Comparison of ENCODE assay signal across 19 cellular contexts in the genomic region with DNA sequence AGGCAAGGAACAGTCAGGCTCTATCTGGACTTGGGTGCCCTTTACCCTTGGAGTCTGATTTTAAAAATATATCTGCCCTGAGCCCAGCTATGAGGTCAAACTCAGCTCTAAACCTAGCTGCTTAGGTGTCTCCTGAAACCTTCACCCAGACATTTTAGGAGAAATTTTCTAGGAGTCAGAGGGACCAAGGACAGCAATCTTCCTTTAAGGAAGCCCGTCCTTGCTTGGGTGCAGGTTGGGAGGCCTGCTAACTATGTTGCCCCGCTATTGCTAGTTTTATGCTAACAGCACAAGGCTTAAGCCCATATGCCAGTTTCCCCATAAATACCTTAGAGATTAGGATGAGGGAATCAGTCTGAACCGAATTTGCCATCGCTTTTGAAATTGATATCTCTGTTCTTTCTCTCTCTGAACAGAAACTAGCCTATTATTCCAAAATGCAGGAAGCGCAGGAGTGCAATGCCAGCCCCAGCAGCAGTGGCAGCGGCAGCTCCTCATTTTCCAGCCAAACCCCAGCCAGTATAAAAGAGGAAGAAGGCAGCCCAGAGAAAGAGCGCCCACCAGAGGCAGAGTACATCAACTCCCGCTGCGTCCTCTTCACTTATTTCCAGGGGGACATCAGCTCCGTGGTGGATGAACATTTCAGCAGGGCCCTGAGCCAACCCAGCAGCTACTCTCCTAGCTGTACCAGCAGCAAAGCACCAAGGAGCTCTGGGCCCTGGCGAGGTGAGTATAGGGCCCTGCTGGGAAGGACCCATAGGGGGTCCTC. TPM values are rescaled to one million over a fixed set of nuclear protein-coding genes. Genes with fewer than 3 reads are reported as not detected.
DNase-seq lines count a peak whose midpoint lies in the region; ATAC-seq and TF ChIP-seq lines count a peak whose summit lies in the region.
"Had no signal": no experiment of that assay in that cellular context is flagged by ENCODE, and none has a peak within 500 bp of the region (broad histone marks: within the 10 kb centered on the region; RNA-seq: fewer than 3 reads in every experiment).

No MANE protein-coding gene starts in this region.

- H3K36me3 ChIP-seq in PC-9 (ENCODE audit: low read depth), result no peaks in the 10 kb centered on the region
- H3K36me3 ChIP-seq: BLaER1, ovary, suprapubic skin had no signal

- H3F3A ChIP-seq in PC-9 (ENCODE audit: insufficient read depth, low read depth), result no peaks in the 10 kb centered on the region

- no TSS peak for BruUV-seq in PC-9 (replicated peaks; lab: Mats Ljungman, UMichigan)

- CTCF ChIA-PET in PC-9 (lab: Charles Lee), result no interaction called here

- H3K79me2 ChIP-seq in PC-9 (ENCODE audit: low read depth), result no peaks in the 10 kb centered on the region

- POLR2A ChIA-PET in PC-9 (lab: Charles Lee; ENCODE audit: unreplicated experiment), result no interaction called here

- TF ChIP-seq CTCF in GM12865 (IDR thresholded peaks at IDR 0.05; ENCODE audit: insufficient read depth, low read depth, low read length, missing control alignments) (peak; percentile 12), PC-9 (conservative IDR thresholded peaks at IDR 0.05) (no peak)

- no peak overlapping the region for H2AFZ ChIP-seq in PC-9

- intact Hi-C loops in PC-9 (cut with micrococcal nuclease; ENCODE audit: unreplicated experiment), result no loop called here

- H3K4me3 ChIP-seq in GM12865 (ENCODE audit: low read depth, low read length) (no peak overlapping the region), PC-9 (no peak overlapping the region)
- H3K4me3 ChIP-seq: BLaER1, ovary, suprapubic skin had no signal

- no peaks in the 10 kb centered on the region for H3K9me3 ChIP-seq in PC-9 (ENCODE audit: insufficient read depth, low read depth)
- H3K9me3 ChIP-seq: suprapubic skin had no signal

- no peaks in the 10 kb centered on the region for H3K4me1 ChIP-seq in PC-9 (replicated peaks; ENCODE audit: insufficient read depth)

- H3K9me2 ChIP-seq in PC-9 (ENCODE audit: insufficient read depth), result no peaks in the 10 kb centered on the region

- no peak overlapping the region for H3K27ac ChIP-seq in PC-9
- H3K27ac ChIP-seq: BLaER1, ovary, suprapubic skin had no signal

- peaks cover 15% of the 10 kb centered on the region; the same call in 1 of the 2 replicates for H3K27me3 ChIP-seq in PC-9 (ENCODE audit: insufficient read depth, low read depth)
- H3K27me3 ChIP-seq: ovary had no signal

- H3K4me2 ChIP-seq in PC-9, result no peak overlapping the region
- H3K4me2 ChIP-seq: BLaER1 had no signal

- H4K20me1 ChIP-seq in PC-9 (ENCODE audit: insufficient read depth), result no peaks in the 10 kb centered on the region
- H4K20me1 ChIP-seq: BLaER1 had no signal

- ATAC-seq in GM21576 (IDR thresholded peaks at IDR 0.05; ENCODE audit: unreplicated experiment), result no peak
- no peak for ATAC-seq in GM18520 (IDR thresholded peaks at IDR 0.05; ENCODE audit: unreplicated experiment)
- ATAC-seq: activated CD4-positive, CD25-positive, alpha-beta regulatory T cell treated with anti-CD3 and anti-CD28 coated beads, Interleukin-2, amount 50 U/mL, for 24 hours had no signal

- no peak for DNase-seq in GM12865 (ENCODE audit: low read depth)
- peak; percentile 79 for DNase-seq in HuH-7.5 (ENCODE audit: low spot score)
- peak; percentile 69 for DNase-seq in ecto neural progenitor cell (ENCODE audit: low spot score)
- peak; percentile 60 for DNase-seq in retina
- no peak for DNase-seq in PC-9
- DNase-seq: activated CD8-positive, alpha-beta memory T cell treated with anti-CD3 and anti-CD28 coated beads, Interleukin-2, amount 50 U/mL, for 48 hours; DMS79; foreskin melanocyte; immature natural killer cell; IMR-90; NCI-H1417 treated with DMSO at 0.1 percent for 48 hours; NCI-H510A; ovary had no signal

RNA-seq across cellular contexts. Expression of a gene that starts 2.6 kb away (rescaled TPM):
- not detected in 2 replicates for total RNA-seq in PC-9 (2021)
- total RNA-seq: IMR-90, mesothelial cell of epicardium, suprapubic skin had no signal

Comparison
In these comparisons a context has a peak if more than half of its experiments do, and no peak if none do; other contexts are left out.
1. DNase-seq: peak in HuH-7.5 (single experiment), ecto neural progenitor cell (single experiment) and retina (single experiment); none in GM12865 (single experiment) and PC-9 (0 of 2).